ENCODE assay signal across 1 cellular context in the genomic region with DNA sequence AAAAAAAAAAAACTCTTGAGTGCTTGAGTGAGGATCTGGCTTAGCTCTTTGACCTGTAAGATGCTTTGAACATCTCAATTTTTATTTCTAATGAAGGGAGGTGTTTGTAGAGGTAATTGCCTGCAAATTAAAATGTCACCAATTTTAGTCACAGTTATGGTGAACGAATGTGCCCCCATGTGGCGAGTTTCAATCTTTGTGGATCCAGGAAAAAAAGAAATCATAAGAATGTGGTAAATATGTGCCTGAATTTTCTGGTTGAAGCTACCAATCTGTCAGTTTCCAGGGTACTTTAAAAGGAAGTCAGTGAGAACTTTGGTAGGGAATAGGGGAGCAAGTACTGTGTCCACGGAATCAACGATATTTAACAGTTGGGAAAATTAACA.
TF ChIP-seq lines count a peak whose summit lies in the region.

No MANE protein-coding gene starts in this region.

TF ChIP-seq in GM23338, 12 proteins besides CTCF, POLR2A, EP300 and RAD21:
- TF ChIP-seq ZNF462 (CRISPR knock-in tag; IDR thresholded peaks at IDR 0.05) (no peak), ZNF114 (CRISPR knock-in tag; IDR thresholded peaks at IDR 0.05) (no peak), ZNF331 (CRISPR knock-in tag; IDR thresholded peaks at IDR 0.05; ENCODE audit: low read depth) (no peak), EZH2 (IDR thresholded peaks at IDR 0.05; ENCODE audit: low read depth, unreplicated experiment) (no peak), REST (IDR thresholded peaks at IDR 0.05; ENCODE audit: unreplicated experiment) (no peak), EZH2phosphoT487 (IDR thresholded peaks at IDR 0.05; ENCODE audit: unreplicated experiment) (no peak), POLR2AphosphoS5 (IDR thresholded peaks at IDR 0.05; ENCODE audit: low read depth) (no peak), NANOG (IDR thresholded peaks at IDR 0.05; ENCODE audit: borderline replicate concordance) (no peak), STAT1 (IDR thresholded peaks at IDR 0.05; ENCODE audit: unreplicated experiment) (no peak), CREB1 (CRISPR knock-in tag; IDR thresholded peaks at IDR 0.05; ENCODE audit: low read depth) (no peak), JUNB (IDR thresholded peaks at IDR 0.05; ENCODE audit: unreplicated experiment) (no peak)
- TF ChIP-seq, protein P1, sequence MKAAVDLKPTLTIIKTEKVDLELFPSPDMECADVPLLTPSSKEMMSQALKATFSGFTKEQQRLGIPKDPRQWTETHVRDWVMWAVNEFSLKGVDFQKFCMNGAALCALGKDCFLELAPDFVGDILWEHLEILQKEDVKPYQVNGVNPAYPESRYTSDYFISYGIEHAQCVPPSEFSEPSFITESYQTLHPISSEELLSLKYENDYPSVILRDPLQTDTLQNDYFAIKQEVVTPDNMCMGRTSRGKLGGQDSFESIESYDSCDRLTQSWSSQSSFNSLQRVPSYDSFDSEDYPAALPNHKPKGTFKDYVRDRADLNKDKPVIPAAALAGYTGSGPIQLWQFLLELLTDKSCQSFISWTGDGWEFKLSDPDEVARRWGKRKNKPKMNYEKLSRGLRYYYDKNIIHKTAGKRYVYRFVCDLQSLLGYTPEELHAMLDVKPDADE (IDR thresholded peaks at IDR 0.05), result no peak
TF ChIP-seq in GM23338: peak in this region for 0.
